Comparison of ENCODE assay signal across 1 cellular context in the genomic region with DNA sequence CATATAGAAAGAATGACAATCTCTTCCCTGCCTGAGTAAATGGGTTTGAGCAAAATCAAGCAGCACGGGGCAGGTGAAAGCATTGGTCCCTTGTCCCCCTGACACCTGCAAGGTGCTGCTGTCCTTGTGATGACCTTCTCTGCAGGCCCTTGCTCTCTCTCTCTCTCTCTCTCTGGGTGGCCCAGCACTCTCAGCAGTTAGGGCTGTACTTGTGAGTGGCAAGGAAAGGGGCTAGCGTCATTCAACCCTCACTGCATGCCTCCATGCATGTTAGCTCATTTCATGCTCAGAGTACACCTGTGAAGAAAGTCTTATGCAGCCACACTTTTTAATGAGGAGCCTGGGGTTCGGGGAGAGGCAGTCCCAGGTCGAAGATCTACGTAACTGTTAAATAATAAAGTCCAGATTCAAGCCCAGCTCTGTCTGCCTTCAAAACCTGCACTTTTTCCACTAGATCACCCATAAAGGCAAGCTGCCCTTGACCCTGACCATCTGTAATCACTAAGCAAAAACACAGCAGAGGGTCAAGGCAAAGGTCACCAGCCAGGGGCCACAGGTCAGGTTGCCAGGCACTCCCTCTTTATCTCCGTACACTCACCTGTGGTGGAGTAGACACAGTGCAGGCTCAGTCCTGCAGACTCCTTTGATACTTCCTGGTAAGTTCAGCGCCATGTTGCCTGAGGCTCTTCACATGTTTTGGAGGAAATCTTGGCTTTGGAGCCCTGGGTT.
TF ChIP-seq lines count a peak whose summit lies in the region.

No MANE protein-coding gene starts in this region.

TF ChIP-seq in HepG2, 621 proteins besides CTCF, POLR2A, EP300 and RAD21 (continued from another document):
- TF ChIP-seq EZH2 (conservative IDR thresholded peaks at IDR 0.05; ENCODE audit: low read depth, low read length): no peak
